Comparison of ENCODE assay signal across 26 cellular contexts in genomic region chr3:84759361-84759760, GRCh38.
"Had no signal": no experiment of that assay in that cellular context is flagged by ENCODE, and none has a peak within 500 bp of the region (broad histone marks: within the 10 kb centered on the region; RNA-seq: fewer than 3 reads in every experiment).

No MANE protein-coding gene starts in this region.

- ATAC-seq: naive thymus-derived CD8-positive, alpha-beta T cell; right lobe of liver; stimulated activated memory B cell treated with anti-CD40 and anti-IgM and Interleukin-4, amounts not matched to agents 10 μg/mL and 1 μg/mL and 100 μg/mL, for 72 hours; stimulated activated naive CD8-positive, alpha-beta T cell treated with anti-CD3 and anti-CD28 coated beads, Interleukin-15, amount 100 ng/mL, for 72 hours had no signal

- H3K27ac ChIP-seq: left ventricle myocardium inferior, neutrophil, right atrium auricular region, right lobe of liver, testis, thyroid gland, transverse colon, upper lobe of left lung had no signal

- H3K27me3 ChIP-seq: neutrophil, right atrium auricular region, right lobe of liver, testis, thyroid gland, transverse colon, upper lobe of left lung had no signal

- H3K4me3 ChIP-seq: left ventricle myocardium inferior, lung, right atrium auricular region, right lobe of liver, smooth muscle cell, testis, thyroid gland, transverse colon, upper lobe of left lung had no signal

- H3K4me1 Mint-ChIP-seq: mesothelial cell of epicardium; naive thymus-derived CD8-positive, alpha-beta T cell; nephron; neural crest cell; stimulated activated memory B cell treated with anti-CD40 and anti-IgM and Interleukin-4, amounts not matched to agents 10 μg/mL and 1 μg/mL and 100 μg/mL, for 72 hours; stimulated activated naive CD8-positive, alpha-beta T cell treated with anti-CD3 and anti-CD28 coated beads, Interleukin-15, amount 100 ng/mL, for 72 hours had no signal

- H3K36me3 Mint-ChIP-seq: mesothelial cell of epicardium; naive thymus-derived CD8-positive, alpha-beta T cell; stimulated activated memory B cell treated with anti-CD40 and anti-IgM and Interleukin-4, amounts not matched to agents 10 μg/mL and 1 μg/mL and 100 μg/mL, for 72 hours had no signal

- H3K27me3 Mint-ChIP-seq: naive thymus-derived CD8-positive, alpha-beta T cell; progenitor cell of endocrine pancreas; stimulated activated memory B cell treated with anti-CD40 and anti-IgM and Interleukin-4, amounts not matched to agents 10 μg/mL and 1 μg/mL and 100 μg/mL, for 72 hours; stimulated activated naive CD8-positive, alpha-beta T cell treated with anti-CD3 and anti-CD28 coated beads, Interleukin-15, amount 100 ng/mL, for 72 hours had no signal

- DNase-seq: islet precursor cell; left ventricle myocardium inferior; mesendoderm; naive thymus-derived CD8-positive, alpha-beta T cell; occipital lobe; right lobe of liver; stimulated activated CD4-positive, alpha-beta T cell treated with anti-CD3 and anti-CD28 coated beads, Interleukin-1b, Interleukin-23, amount 100 ng/mL, for 48 hours; stimulated activated CD4-positive, alpha-beta T cell treated with anti-CD3 and anti-CD28 coated beads, Interleukin-2, amount 100 ng/mL, for 48 hours; stimulated activated CD4-positive, alpha-beta T cell treated with anti-CD3 and anti-CD28 coated beads, Interleukin-4, amount 100 ng/mL, for 4 hours; stimulated activated CD8-positive, alpha-beta memory T cell treated with anti-CD3 and anti-CD28 coated beads, Interleukin-4, amount 100 ng/mL, for 48 hours; stimulated activated naive CD4-positive, alpha-beta T cell treated with Interleukin-2 at 50 U/mL for 16 hours; stimulated activated naive CD8-positive, alpha-beta T cell treated with anti-CD3 and anti-CD28 coated beads, Interleukin-15, amount 100 ng/mL, for 72 hours; testis; thyroid gland; transverse colon; upper lobe of left lung had no signal

- H3K9me3 ChIP-seq: neutrophil, right atrium auricular region, right lobe of liver, testis, thyroid gland, transverse colon, upper lobe of left lung had no signal

- H3K4me3 Mint-ChIP-seq: mesothelial cell of epicardium; naive thymus-derived CD8-positive, alpha-beta T cell; nephron; neural crest cell; stimulated activated memory B cell treated with anti-CD40 and anti-IgM and Interleukin-4, amounts not matched to agents 10 μg/mL and 1 μg/mL and 100 μg/mL, for 72 hours; stimulated activated naive CD8-positive, alpha-beta T cell treated with anti-CD3 and anti-CD28 coated beads, Interleukin-15, amount 100 ng/mL, for 72 hours had no signal

- H3K4me2 ChIP-seq: smooth muscle cell had no signal

- H3K27ac Mint-ChIP-seq: mesothelial cell of epicardium; naive thymus-derived CD8-positive, alpha-beta T cell; nephron; progenitor cell of endocrine pancreas; stimulated activated memory B cell treated with anti-CD40 and anti-IgM and Interleukin-4, amounts not matched to agents 10 μg/mL and 1 μg/mL and 100 μg/mL, for 72 hours; stimulated activated naive CD8-positive, alpha-beta T cell treated with anti-CD3 and anti-CD28 coated beads, Interleukin-15, amount 100 ng/mL, for 72 hours had no signal

- H3K36me3 ChIP-seq: left ventricle myocardium inferior, neutrophil, right atrium auricular region, right lobe of liver, thyroid gland, transverse colon, upper lobe of left lung had no signal

- H3K4me1 ChIP-seq: left ventricle myocardium inferior, right atrium auricular region, right lobe of liver, testis, thyroid gland, transverse colon, upper lobe of left lung had no signal

- FAIRE-seq: urothelium cell line had no signal
